ENCODE assay signal across 1 cellular context in genomic region chr13:40059540-40060232, GRCh38.
TF ChIP-seq lines count a peak whose summit lies in the region.

No MANE protein-coding gene starts in this region.

TF ChIP-seq in HepG2, 621 proteins besides CTCF, POLR2A, EP300 and RAD21 (continued from another document):
- TF ChIP-seq BCL6 (CRISPR knock-in tag; IDR thresholded peaks at IDR 0.05) (peak; percentile 27; the same call in 1 of the 2 replicates), SAP130 (CRISPR knock-in tag; IDR thresholded peaks at IDR 0.05; ENCODE audit: low read depth) (peak; percentile 43), MTF2 (CRISPR knock-in tag; IDR thresholded peaks at IDR 0.05; ENCODE audit: borderline replicate concordance) (no peak), TBX2 (CRISPR knock-in tag; IDR thresholded peaks at IDR 0.05; ENCODE audit: borderline replicate concordance) (peak; percentile 68; the same call in 1 of the 2 replicates), KLF12 (CRISPR knock-in tag; IDR thresholded peaks at IDR 0.05; ENCODE audit: borderline replicate concordance) (no peak), ETS1 (CRISPR knock-in tag; IDR thresholded peaks at IDR 0.05) (no peak), RARA (CRISPR knock-in tag; IDR thresholded peaks at IDR 0.05) (peak; percentile 53; the same call in 1 of the 2 replicates)
